In the genomic region with DNA sequence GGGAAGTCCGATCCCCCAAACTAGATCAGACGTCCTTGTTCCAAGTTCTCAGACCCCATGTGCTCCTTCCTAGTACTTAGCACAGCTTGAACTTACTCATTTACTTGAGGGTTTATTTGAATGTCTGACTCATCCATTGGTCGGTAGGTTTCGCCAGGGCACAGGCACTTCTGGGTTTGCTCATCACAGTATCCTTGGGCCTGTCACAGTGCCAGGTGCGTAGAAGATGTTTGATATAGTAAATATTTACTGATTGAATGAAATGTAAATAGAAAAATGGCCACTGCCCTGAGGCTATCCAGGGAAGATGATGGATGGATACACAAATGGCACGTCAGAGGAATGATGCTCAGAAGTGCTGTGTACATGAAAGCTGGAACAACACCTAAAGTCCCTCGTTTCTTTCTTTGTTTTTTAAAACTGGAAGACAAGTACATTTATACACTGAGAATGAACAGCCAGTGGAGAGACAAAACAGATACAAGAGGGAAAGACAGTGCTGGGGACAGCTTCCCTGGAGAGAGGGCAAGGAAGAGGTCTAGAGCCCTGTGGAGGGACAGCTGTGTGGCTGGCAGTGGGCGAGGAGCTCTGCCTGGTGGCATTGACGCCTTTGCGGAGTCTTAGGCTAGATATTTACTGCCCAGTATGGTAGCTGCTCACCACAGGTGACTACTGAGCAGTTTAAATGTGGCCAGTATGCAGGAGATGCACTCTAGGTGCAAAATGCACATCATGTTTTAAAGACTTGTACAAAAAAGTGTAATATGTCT, we compare ENCODE assay signal across 14 cellular contexts. TPM values are rescaled to one million over a fixed set of nuclear protein-coding genes. Genes with fewer than 3 reads are reported as not detected.
DNase-seq lines count a peak whose midpoint lies in the region; ATAC-seq, FAIRE-seq and TF ChIP-seq lines count a peak whose summit lies in the region.
"Had no signal": no experiment of that assay in that cellular context is flagged by ENCODE, and none has a peak within 500 bp of the region (broad histone marks: within the 10 kb centered on the region; RNA-seq: fewer than 3 reads in every experiment).

No MANE protein-coding gene starts in this region.

- H3K4me3 ChIP-seq in mammary epithelial cell (replicated peaks in 1 of 3; ENCODE audit: insufficient read depth in 1 of 3, low read depth in 2 of 3, low read length in 3 of 3) (no peak overlapping the region), GM12878 (no peak overlapping the region), suprapubic skin (no peak overlapping the region)
- no peak overlapping the region for H3K4me3 ChIP-seq in effector memory CD4-positive, alpha-beta T cell (ENCODE audit: insufficient read depth, low read depth, low read length, poor library complexity, severe bottlenecking)
- H3K4me3 ChIP-seq: lower lobe of right lung had no signal

- POLR2A ChIA-PET in MCF 10A (lab: Yijun Ruan, JAX) (no interaction called here), GM12878 (lab: Charles Lee) (interaction anchor here (0.6 kb wide), 1 partner anchor 350 kb away, joined by 4 read pairs; no protein-coding TSS in a partner anchor)

- dilution Hi-C loops in mammary epithelial cell (cut with HindIII; ENCODE audit: low sequenced_read_pairs), result loop anchor here (5.0 kb wide), 2 partner anchors 48 to 73 kb away; no protein-coding TSS in a partner anchor

- H3K79me2 ChIP-seq in mammary epithelial cell (ENCODE audit: insufficient read depth, low read length) (no peaks in the 10 kb centered on the region), GM12878 (ENCODE audit: control insufficient read depth, insufficient read depth, low read length) (no peaks in the 10 kb centered on the region)

- H3K27ac ChIP-seq in mammary epithelial cell (ENCODE audit: insufficient read depth, low read depth, low read length) (no peak overlapping the region), GM12878 (ENCODE audit: control insufficient read depth, insufficient read depth) (no peak overlapping the region), suprapubic skin (no peak overlapping the region)
- H3K27ac ChIP-seq in effector memory CD4-positive, alpha-beta T cell (ENCODE audit: insufficient read depth, low read length, poor library complexity, severe bottlenecking), result no peak overlapping the region
- H3K27ac ChIP-seq: lower lobe of right lung had no signal

- H3K36me3 Mint-ChIP-seq in MCF 10A (ENCODE audit: insufficient read depth, unreplicated experiment) (no peaks in the 10 kb centered on the region), nephron progenitor cell (ENCODE audit: low read depth) (no peaks in the 10 kb centered on the region)

- intact Hi-C loops in MCF 10A (cut with micrococcal nuclease), result no loop called here
- intact Hi-C loops in mammary epithelial cell (cut with micrococcal nuclease), result no loop called here
- intact Hi-C loops in GM12878 (cut with micrococcal nuclease; ENCODE audit: unreplicated experiment), result no loop called here

- SMC1A ChIA-PET in GM12878 (lab: Charles Lee; ENCODE audit: uncharacterized antibody, unreplicated experiment), result no interaction called here

- H3K27ac Mint-ChIP-seq in MCF 10A (ENCODE audit: low read depth, unreplicated experiment) (no peak overlapping the region), nephron progenitor cell (no peak overlapping the region)
- H3K27ac Mint-ChIP-seq: activated CD4-positive, alpha-beta T cell treated with anti-CD3 and anti-CD28 coated beads, Interleukin-2, amount 10 ng/mL, durations not matched to agents 7 days and 5 days had no signal

- H3K4me1 Mint-ChIP-seq in MCF 10A (ENCODE audit: insufficient read depth, unreplicated experiment), result no peaks in the 10 kb centered on the region
- no peaks in the 10 kb centered on the region for H3K4me1 Mint-ChIP-seq in nephron progenitor cell

- no peak overlapping the region for H3K4me2 ChIP-seq in mammary epithelial cell (ENCODE audit: insufficient read depth, low read depth, low read length)
- H3K4me2 ChIP-seq in GM12878 (ENCODE audit: control insufficient read depth, insufficient read depth), result no peak overlapping the region

- no peak for TF ChIP-seq RAD21 in GM12878 (IDR thresholded peaks at IDR 0.05; ENCODE audit: insufficient read depth, low read depth, low read length)

- peak; percentile 61 for DNase-seq in MCF 10A (ENCODE audit: unreplicated experiment)
- DNase-seq in mammary epithelial cell, result no peak
- peak; percentile 29 for DNase-seq in NCI-H2196 treated with DMSO at 0.1 percent for 48 hours (lab: John Stamatoyannopoulos, UW; ENCODE audit: unreplicated experiment)
- DNase-seq in GM12878 (ENCODE audit: low read depth, low spot score), result no peak
- no peak for DNase-seq in suprapubic skin (ENCODE audit: low spot score in 2 of 2)
- DNase-seq in effector memory CD4-positive, alpha-beta T cell, result no peak
- DNase-seq in activated CD8-positive, alpha-beta memory T cell treated with anti-CD3 and anti-CD28 coated beads for 24 hours, result no peak
- no peak for DNase-seq in nephron progenitor cell
- DNase-seq: activated CD4-positive, alpha-beta T cell treated with anti-CD3 and anti-CD28 coated beads, Interleukin-2, amount 10 ng/mL, durations not matched to agents 7 days and 5 days; activated naive CD4-positive, alpha-beta T cell; GOT3; hypothalamus; lower lobe of right lung; NCI-H187 treated with DMSO at 0.1 percent for 48 hours had no signal

- RAD21 ChIA-PET in GM12878 (lab: Charles Lee; ENCODE audit: unreplicated experiment), result no interaction called here

- CTCF ChIA-PET in MCF 10A (lab: Yijun Ruan, JAX), result interaction anchor here (0.6 kb wide), 1 partner anchor 119 kb away, joined by 3 read pairs; no protein-coding TSS in a partner anchor
- CTCF ChIA-PET in mammary epithelial cell (lab: Charles Lee; ENCODE audit: low non-redundant PET), result no interaction called here
- CTCF ChIA-PET in GM12878 (lab: Yijun Ruan, JAX), result interaction anchor here (1.1 kb wide), 1 partner anchor 9 kb away, joined by 3 read pairs; no protein-coding TSS in a partner anchor

- H3K4me1 ChIP-seq in mammary epithelial cell (ENCODE audit: insufficient read depth, low read length), result no peaks in the 10 kb centered on the region
- H3K4me1 ChIP-seq in GM12878 (ENCODE audit: control insufficient read depth, insufficient read depth, low read length), result no peaks in the 10 kb centered on the region
- peaks cover 12% of the 10 kb centered on the region for H3K4me1 ChIP-seq in suprapubic skin
- H3K4me1 ChIP-seq in effector memory CD4-positive, alpha-beta T cell (ENCODE audit: control insufficient read depth, insufficient read depth, low read length, poor library complexity, severe bottlenecking), result no peaks in the 10 kb centered on the region
- H3K4me1 ChIP-seq: lower lobe of right lung had no signal

- 72% methylated on average over 9 of the region's 10 CpGs for WGBS in mammary epithelial cell (ENCODE audit: low coverage, missing lambda C conversion rate)
- 48% methylated on average over 10 of the region's 10 CpGs for WGBS in GM12878 (ENCODE audit: insufficient coverage, insufficient replicate concordance, low lambda C conversion rate, missing lambda C conversion rate)
- 86% methylated on average over 10 of the region's 10 CpGs for WGBS in suprapubic skin

- H3K27me3 ChIP-seq in mammary epithelial cell (ENCODE audit: insufficient read depth, low read length) (no peaks in the 10 kb centered on the region), GM12878 (replicated peaks in 1 of 2; ENCODE audit: control insufficient read depth in 2 of 2, insufficient read depth in 2 of 2, low read length in 1 of 2) (no peaks in the 10 kb centered on the region), suprapubic skin (no peaks in the 10 kb centered on the region)
- H3K27me3 ChIP-seq in effector memory CD4-positive, alpha-beta T cell (replicated peaks; ENCODE audit: control insufficient read depth, insufficient read depth, low read length, poor library complexity, severe bottlenecking), result no peaks in the 10 kb centered on the region

- TF ChIP-seq EP300 in GM12878 (IDR thresholded peaks at IDR 0.05; ENCODE audit: borderline replicate concordance in 1 of 2, control insufficient read depth in 1 of 2, low read depth in 2 of 2, low read length in 2 of 2), result no peak
- no peak for TF ChIP-seq EP300 in suprapubic skin (IDR thresholded peaks at IDR 0.05)

- H2AFZ ChIP-seq in mammary epithelial cell (ENCODE audit: low read depth, low read length), result no peak overlapping the region
- H2AFZ ChIP-seq in GM12878 (ENCODE audit: control insufficient read depth, low read depth, low read length), result no peak overlapping the region

- H4K20me1 ChIP-seq in mammary epithelial cell (ENCODE audit: insufficient read depth, low read length), result no peaks in the 10 kb centered on the region
- H4K20me1 ChIP-seq in GM12878 (ENCODE audit: control insufficient read depth, insufficient read depth), result no peaks in the 10 kb centered on the region

- peak; percentile 36; the same call in 1 of the 3 replicates for ATAC-seq in GM12878
- ATAC-seq: lower lobe of right lung had no signal

- H3K9ac ChIP-seq in mammary epithelial cell (ENCODE audit: insufficient read depth, low read length) (no peak overlapping the region), GM12878 (ENCODE audit: control insufficient read depth, insufficient read depth, low read length) (no peak overlapping the region)

- H3K36me3 ChIP-seq in mammary epithelial cell (ENCODE audit: insufficient read depth, low read length) (no peaks in the 10 kb centered on the region), GM12878 (ENCODE audit: control insufficient read depth in 2 of 2, insufficient read depth in 2 of 2, low read length in 1 of 2) (no peaks in the 10 kb centered on the region; a peak in 1 of 4 replicates), suprapubic skin (no peaks in the 10 kb centered on the region)
- no peaks in the 10 kb centered on the region for H3K36me3 ChIP-seq in effector memory CD4-positive, alpha-beta T cell (ENCODE audit: control insufficient read depth, insufficient read depth, low read length)
- H3K36me3 ChIP-seq: lower lobe of right lung had no signal

- TF ChIP-seq CTCF in MCF 10A (IDR thresholded peaks at IDR 0.05; ENCODE audit: unreplicated experiment) (no peak), mammary epithelial cell (conservative IDR thresholded peaks at IDR 0.05 in 1 of 2, IDR thresholded peaks at IDR 0.05 in 1 of 2; ENCODE audit: extremely low read depth in 1 of 2, insufficient read depth in 1 of 2, low read depth in 1 of 2, low read length in 2 of 2) (no peak), GM12878 (IDR thresholded peaks at IDR 0.05 in 2 of 3, conservative IDR thresholded peaks at IDR 0.05 in 1 of 3; ENCODE audit: control insufficient read depth in 2 of 3, extremely low read depth in 1 of 3, insufficient read depth in 1 of 3, low read depth in 3 of 3, low read length in 3 of 3) (no peak), suprapubic skin (IDR thresholded peaks at IDR 0.05) (no peak), nephron progenitor cell (IDR thresholded peaks at IDR 0.05) (no peak)

- no peak for FAIRE-seq in GM12878 (lab: Jason Lieb, UNC)

- in situ Hi-C loops in mammary epithelial cell (cut with MboI; ENCODE audit: low sequenced_read_pairs in 2 of 2) (no loop called here), GM12878 (cut with MboI) (no loop called here)

- H3K27me3 Mint-ChIP-seq in MCF 10A (ENCODE audit: insufficient read depth, unreplicated experiment) (no peaks in the 10 kb centered on the region), nephron progenitor cell (ENCODE audit: low read depth, poor library complexity) (peaks cover 22% of the 10 kb centered on the region)

- TF ChIP-seq POLR2A in GM12878 (IDR thresholded peaks at IDR 0.05; ENCODE audit: low read depth, low read length) (no peak), suprapubic skin (IDR thresholded peaks at IDR 0.05) (no peak)

- BruUV-seq in MCF 10A (replicated peaks; lab: Mats Ljungman, UMichigan) (no TSS peak), mammary epithelial cell (replicated peaks; lab: Mats Ljungman, UMichigan) (no TSS peak), GM12878 (replicated peaks; lab: Mats Ljungman, UMichigan) (no TSS peak)

- H3K9me3 Mint-ChIP-seq in MCF 10A (ENCODE audit: unreplicated experiment), result peaks cover 7% of the 10 kb centered on the region
- peaks cover 8% of the 10 kb centered on the region for H3K9me3 Mint-ChIP-seq in nephron progenitor cell

- H3K4me3 Mint-ChIP-seq in MCF 10A (ENCODE audit: unreplicated experiment), result no peak overlapping the region
- no peak overlapping the region for H3K4me3 Mint-ChIP-seq in nephron progenitor cell
- H3K4me3 Mint-ChIP-seq: activated CD4-positive, alpha-beta T cell treated with anti-CD3 and anti-CD28 coated beads, Interleukin-2, amount 10 ng/mL, durations not matched to agents 7 days and 5 days had no signal

- H3K9me3 ChIP-seq in mammary epithelial cell (replicated peaks; ENCODE audit: insufficient read depth, low read length) (no peaks in the 10 kb centered on the region), GM12878 (replicated peaks; ENCODE audit: control insufficient read depth, insufficient read depth, low read length) (no peaks in the 10 kb centered on the region; the same call in 2 of the 3 replicates), suprapubic skin (no peaks in the 10 kb centered on the region)
- H3K9me3 ChIP-seq in effector memory CD4-positive, alpha-beta T cell (ENCODE audit: control insufficient read depth, low read length), result no peaks in the 10 kb centered on the region

RNA-seq across cellular contexts. Expression of a gene that starts 31.2 kb away (rescaled TPM):
- total RNA-seq in MCF 10A (2022) (not detected in 2 replicates), mammary epithelial cell (not detected), GM12878 (2014; rRNA removed) (2.1 TPM in 2 replicates), GM12878 (2014; rRNA removed; fragmentation: Illumina TruSeq; extraction: Trizol) (1.5 and 1.6 TPM in 2 replicates), GM12878 (2021) (1.6 TPM in 2 replicates), suprapubic skin (1 to 10 TPM in 3 of 4 donors, under 1 TPM in 1; 0.95 to 1.6 (median 1.6) TPM)
- polyA plus RNA-seq in mammary epithelial cell (not detected), GM12878 (2011; rRNA removed) (0.08 and 0.16 TPM in 2 replicates), GM12878 (2014; fragmentation: Illumina TruSeq; extraction: Trizol) (1.7 and 2.3 TPM in 2 replicates), GM12878 (2014; fragmentation: Nextera tagmentation; extraction: Ambion mirVana) (under 1 TPM; 0.57 to 0.60 TPM), GM12878 (2014; rRNA removed) (1.3 and 1.4 TPM in 2 replicates), GM12878 (2016; fragmentation: Nextera tagmentation; extraction: Ambion mirVana) (1 to 10 TPM in 1 of 2 experiments, under 1 TPM in 1; 0.96 to 1.8 TPM)
- not detected for polyA minus RNA-seq in mammary epithelial cell
- total RNA-seq in GM12878 (2013; cell fraction: nucleolus; rRNA removed), result 2.0 and 2.1 TPM in 2 replicates
- 0.28 TPM for polyA plus RNA-seq in GM12878 (2011; ENCODE audit: low read depth)
- 0.07 and 0.15 TPM in 2 replicates for polyA plus RNA-seq in GM12878 (2011; cell fraction: cytosol; rRNA removed)
- 0.16 and 0.21 TPM in 2 replicates for polyA plus RNA-seq in GM12878 (2011; cell fraction: nucleus; rRNA removed)
- polyA plus RNA-seq in GM12878 (2012), result 0.24 and 0.76 TPM in 2 replicates
- 0.15 and 0.31 TPM in 2 replicates for polyA minus RNA-seq in GM12878 (2011; rRNA and poly(A)+ RNA removed)
- not detected in 2 replicates for polyA minus RNA-seq in GM12878 (2011; cell fraction: cytosol; rRNA and poly(A)+ RNA removed)
- 0.12 and 0.19 TPM in 2 replicates for polyA minus RNA-seq in GM12878 (2011; cell fraction: nucleus; rRNA and poly(A)+ RNA removed)

Comparison
In these comparisons a context has a peak if more than half of its experiments do, and no peak if none do; other contexts are left out.
1. DNase-seq: peak in MCF 10A (single experiment) and NCI-H2196 treated with DMSO at 0.1 percent for 48 hours (single experiment); none in mammary epithelial cell (single experiment), GM12878 (single experiment), suprapubic skin (0 of 2), effector memory CD4-positive, alpha-beta T cell (0 of 3), activated CD8-positive, alpha-beta memory T cell treated with anti-CD3 and anti-CD28 coated beads for 24 hours (single experiment) and nephron progenitor cell (single experiment).